ENCODE assay signal across 8 cellular contexts in the genomic region with DNA sequence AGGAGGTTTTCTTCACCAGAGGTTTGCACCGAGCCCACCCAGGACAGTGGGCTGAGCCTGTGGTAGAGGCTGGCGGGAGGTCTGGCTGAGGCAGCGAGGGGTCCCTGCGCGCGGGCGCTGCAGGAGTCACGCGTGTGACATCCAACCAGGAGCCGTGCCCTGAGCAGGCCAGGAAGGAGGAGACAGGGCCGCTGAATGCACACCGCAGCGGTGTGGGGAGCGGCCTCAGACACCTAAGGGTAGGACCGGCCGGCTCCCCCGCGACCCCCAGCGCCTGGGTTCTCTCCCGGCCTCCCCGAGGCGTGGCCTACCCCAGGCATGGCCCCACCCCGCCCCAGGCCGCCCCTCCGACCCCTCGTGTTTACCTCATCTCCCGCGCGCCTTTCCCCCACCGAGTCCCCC. TPM values are rescaled to one million over a fixed set of nuclear protein-coding genes. Genes with fewer than 3 reads are reported as not detected.
A peak's percentile ranks its signal among the peaks of the same experiment; 100 is the strongest.
DNase-seq lines count a peak whose midpoint lies in the region; ATAC-seq, FAIRE-seq and TF ChIP-seq lines count a peak whose summit lies in the region.

No MANE protein-coding gene starts in this region.

- peaks cover 19% of the 10 kb centered on the region for H3K9me3 ChIP-seq in iPS-20b (ENCODE audit: insufficient read depth, low read depth, low read length)
- peaks cover 6% of the 10 kb centered on the region for H3K9me3 ChIP-seq in smooth muscle cell (replicated peaks; ENCODE audit: low read depth)

- no peaks in the 10 kb centered on the region for H3F3A ChIP-seq in smooth muscle cell (ENCODE audit: low read depth)

- peak overlapping the region; percentile 77 for H3K9ac ChIP-seq in iPS-20b (ENCODE audit: low read depth, low read length)
- H3K9ac ChIP-seq in smooth muscle cell (ENCODE audit: low read depth) = peak overlapping the region; percentile 84

- DNase-seq in CMK (ENCODE audit: low read depth) (peak; percentile 38), RCC 7860 (ENCODE audit: low spot score) (peak; percentile 10), astrocyte of the cerebellum (ENCODE audit: low read depth) (no peak), smooth muscle cell (lab: John Stamatoyannopoulos, UW; ENCODE audit: unreplicated experiment) (no peak)
- no peak for DNase-seq in effector CD4-positive, alpha-beta T cell

- H3K4me1 ChIP-seq in iPS-20b (ENCODE audit: insufficient read depth, low read length) (peaks cover 4% of the 10 kb centered on the region; the same call in 1 of the 2 replicates), smooth muscle cell (ENCODE audit: low read depth) (peaks cover 5% of the 10 kb centered on the region)

- peak; percentile 36 for ATAC-seq in GM19324 (IDR thresholded peaks at IDR 0.05; ENCODE audit: low FRiP score, unreplicated experiment)
- peak; percentile 55 for ATAC-seq in HG03432 (IDR thresholded peaks at IDR 0.05; ENCODE audit: unreplicated experiment)

- peak overlapping the region; percentile 60 for H3K4me3 ChIP-seq in astrocyte of the cerebellum (ENCODE audit: low read depth, low read length)
- peak overlapping the region; percentile 80 for H3K4me3 ChIP-seq in iPS-20b (ENCODE audit: low read length)
- peak overlapping the region; percentile 86 for H3K4me3 ChIP-seq in smooth muscle cell

- H3K27me3 ChIP-seq in iPS-20b (ENCODE audit: insufficient read depth, low read length) (no peaks in the 10 kb centered on the region), smooth muscle cell (ENCODE audit: low read depth) (no peaks in the 10 kb centered on the region)

- TF ChIP-seq CTCF in astrocyte of the cerebellum (IDR thresholded peaks at IDR 0.05; ENCODE audit: low read depth, low read length, missing control alignments) (no peak), smooth muscle cell (IDR thresholded peaks at IDR 0.05; ENCODE audit: borderline replicate concordance, insufficient read depth, poor library complexity, severe bottlenecking) (no peak)

- WGBS in smooth muscle cell (ENCODE audit: low lambda C conversion rate) = 1% methylated on average over 10 of the region's 30 CpGs

- no peaks in the 10 kb centered on the region for H3K79me2 ChIP-seq in smooth muscle cell (ENCODE audit: low read depth)

- FAIRE-seq in RCC 7860 (lab: Jason Lieb, UNC) = no peak

- H3K36me3 ChIP-seq in iPS-20b (ENCODE audit: insufficient read depth, low read depth, low read length) = no peaks in the 10 kb centered on the region
- no peaks in the 10 kb centered on the region for H3K36me3 ChIP-seq in smooth muscle cell (ENCODE audit: low read depth)

- H4K20me1 ChIP-seq in smooth muscle cell (ENCODE audit: low read depth) = no peaks in the 10 kb centered on the region

- H3K27ac ChIP-seq in iPS-20b (ENCODE audit: low read length) = no peak overlapping the region
- H3K27ac ChIP-seq in smooth muscle cell (ENCODE audit: low read depth) = peak overlapping the region; percentile 39

- H2AFZ ChIP-seq in smooth muscle cell (ENCODE audit: low read depth) = peak overlapping the region; percentile 95

- peak overlapping the region; percentile 93 for H3K4me2 ChIP-seq in smooth muscle cell

- in situ Hi-C loops in astrocyte of the cerebellum (cut with HindIII; ENCODE audit: low sequenced_read_pairs) = no loop called here

RNA-seq across cellular contexts. Expression of a gene that starts 0.4 kb away (rescaled TPM):
- total RNA-seq in smooth muscle cell = 23.9 and 25.5 TPM in 2 replicates
- polyA plus RNA-seq in smooth muscle cell = 14.5 and 20.7 TPM in 2 replicates

Comparison
In these comparisons a context has a peak if more than half of its experiments do, and no peak if none do; other contexts are left out.
1. DNase-seq: peak in CMK (single experiment) and RCC 7860 (single experiment); none in astrocyte of the cerebellum (single experiment), smooth muscle cell (single experiment) and effector CD4-positive, alpha-beta T cell (single experiment).
2. Peak in every context shown above with its lines, with median percentiles within 50 percentile points of each other: H3K4me3 ChIP-seq.